ENCODE assay signal across 27 cellular contexts in genomic region chr1:161810780-161811179, GRCh38.
"Had no signal": no experiment of that assay in that cellular context is flagged by ENCODE, and none has a peak within 500 bp of the region (broad histone marks: within the 10 kb centered on the region; RNA-seq: fewer than 3 reads in every experiment).

No MANE protein-coding gene starts in this region.

- H3K9me3 ChIP-seq: colonic mucosa, gastrocnemius medialis, mucosa of descending colon had no signal

- H3K27ac Mint-ChIP-seq: dendritic cell treated with granulocyte-macrophage colony-stimulating factor and Interleukin-4, amounts not matched to agents 40 ng/mL and 50 ng/mL, for 4 days; endodermal cell; mesothelial cell of epicardium; naive B cell had no signal

- H3K27ac ChIP-seq: colonic mucosa, esophagus squamous epithelium, gastrocnemius medialis, heart right ventricle, left lung, lower lobe of right lung had no signal

- H3K4me1 Mint-ChIP-seq: endodermal cell, naive B cell had no signal

- H3K27me3 ChIP-seq: colonic mucosa, esophagus squamous epithelium, gastrocnemius medialis, heart right ventricle, left lung had no signal

- H3K9me3 Mint-ChIP-seq: effector memory CD8-positive, alpha-beta T cell had no signal

- FAIRE-seq: endometrium, endothelial cell of umbilical vein, islet of Langerhans, keratinocyte had no signal

- H3K4me3 Mint-ChIP-seq: dendritic cell treated with granulocyte-macrophage colony-stimulating factor and Interleukin-4, amounts not matched to agents 40 ng/mL and 50 ng/mL, for 4 days; effector memory CD8-positive, alpha-beta T cell; endodermal cell; mesothelial cell of epicardium; naive B cell had no signal

- H3K36me3 ChIP-seq: colonic mucosa, gastrocnemius medialis had no signal

- H3K4me1 ChIP-seq: colonic mucosa, esophagus squamous epithelium, gastrocnemius medialis, left lung, lower lobe of right lung had no signal

- H3K4me3 ChIP-seq: colonic mucosa, esophagus squamous epithelium, gastrocnemius medialis, heart right ventricle, left lung, lower lobe of right lung, mucosa of descending colon had no signal

- ATAC-seq: effector memory CD8-positive, alpha-beta T cell; esophagus mucosa; gastrocnemius medialis; heart right ventricle; left cardiac atrium; left lung; left ventricle myocardium superior; lower lobe of right lung; mucosa of descending colon had no signal

- DNase-seq: colonic mucosa; cortex of kidney; effector CD8-positive, alpha-beta T cell; effector memory CD8-positive, alpha-beta T cell; endodermal cell; esophagus squamous epithelium; foreskin fibroblast; foreskin melanocyte; gastrocnemius medialis; glutamatergic neuron; head of caudate nucleus; heart right ventricle; hippocampal formation; left cardiac atrium; left lung; left ventricle myocardium superior; lower lobe of right lung; mesenchymal stem cell; mucosa of descending colon; naive B cell had no signal

- H3K27me3 Mint-ChIP-seq: dendritic cell treated with granulocyte-macrophage colony-stimulating factor and Interleukin-4, amounts not matched to agents 40 ng/mL and 50 ng/mL, for 4 days; effector memory CD8-positive, alpha-beta T cell; naive B cell had no signal
